Comparison of ENCODE assay signal across 14 cellular contexts in the genomic region with DNA sequence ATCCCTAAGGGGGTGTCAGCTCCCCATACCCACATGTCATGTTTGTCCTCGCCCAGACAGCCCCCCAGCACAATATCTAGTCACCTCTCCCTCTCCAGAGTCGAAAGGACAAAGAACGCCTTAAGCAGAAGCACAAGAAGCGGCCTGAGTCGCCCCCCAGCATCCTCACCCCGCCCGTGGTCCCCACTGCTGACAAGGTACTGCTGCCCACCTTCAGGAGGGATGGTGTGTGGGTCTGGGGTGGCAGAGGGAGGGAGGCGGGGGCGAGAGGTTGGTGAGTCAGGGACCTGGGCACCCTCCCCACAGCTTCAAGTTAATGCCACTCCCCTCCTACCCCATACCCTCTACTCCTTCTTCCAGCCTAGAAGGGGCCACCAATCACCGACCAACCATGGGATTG.
"Had no signal": no experiment of that assay in that cellular context is flagged by ENCODE, and none has a peak within 500 bp of the region (broad histone marks: within the 10 kb centered on the region; RNA-seq: fewer than 3 reads in every experiment).

No MANE protein-coding gene starts in this region.

- H3K27ac Mint-ChIP-seq: dendritic cell treated with granulocyte-macrophage colony-stimulating factor and Interleukin-4, amounts not matched to agents 40 ng/mL and 50 ng/mL, for 4 days had no signal

- H3K27ac ChIP-seq: brain microvascular endothelial cell, epithelial cell of prostate, gastroesophageal sphincter, parathyroid adenoma, transverse colon had no signal

- DNase-seq: brain microvascular endothelial cell; cerebellar nuclear complex; effector memory CD8-positive, alpha-beta T cell; retina; substantia nigra; T-helper 1 cell; transverse colon had no signal

- ATAC-seq: activated naive CD4-positive, alpha-beta T cell treated with anti-CD3 and anti-CD28 coated beads, Interleukin-2, amount 50 U/mL, for 72 hours; gastroesophageal sphincter had no signal

- H3K27me3 ChIP-seq: brain microvascular endothelial cell, gastroesophageal sphincter, transverse colon had no signal

- H3K4me3 ChIP-seq: gastroesophageal sphincter, smooth muscle cell, transverse colon had no signal

- H3K27me3 Mint-ChIP-seq: dendritic cell treated with granulocyte-macrophage colony-stimulating factor and Interleukin-4, amounts not matched to agents 40 ng/mL and 50 ng/mL, for 4 days; effector memory CD8-positive, alpha-beta T cell had no signal

- H3K4me3 Mint-ChIP-seq: dendritic cell treated with granulocyte-macrophage colony-stimulating factor and Interleukin-4, amounts not matched to agents 40 ng/mL and 50 ng/mL, for 4 days; effector memory CD8-positive, alpha-beta T cell had no signal

- H3K9me3 ChIP-seq: gastroesophageal sphincter, transverse colon had no signal

- H3K9me3 Mint-ChIP-seq: activated naive CD4-positive, alpha-beta T cell treated with anti-CD3 and anti-CD28 coated beads, Interleukin-2, amount 50 U/mL, for 72 hours; dendritic cell treated with granulocyte-macrophage colony-stimulating factor and Interleukin-4, amounts not matched to agents 40 ng/mL and 50 ng/mL, for 4 days; effector memory CD8-positive, alpha-beta T cell; neural crest cell had no signal

- H3K4me1 ChIP-seq: parathyroid adenoma had no signal
